14 cellular contexts compared by ENCODE assay signal in genomic region chrX:147846676-147847075, GRCh38.
DNase-seq lines count a peak whose midpoint lies in the region; ATAC-seq and TF ChIP-seq lines count a peak whose summit lies in the region.
"Had no signal": no experiment of that assay in that cellular context is flagged by ENCODE, and none has a peak within 500 bp of the region (broad histone marks: within the 10 kb centered on the region; RNA-seq: fewer than 3 reads in every experiment).

No MANE protein-coding gene starts in this region.

- H3K27me3 Mint-ChIP-seq in endodermal cell (ENCODE audit: insufficient read depth) (no peaks in the 10 kb centered on the region), mesothelial cell of epicardium (ENCODE audit: low read depth) (no peaks in the 10 kb centered on the region)
- H3K27me3 Mint-ChIP-seq: CD4-positive, alpha-beta memory T cell had no signal

- TF ChIP-seq CTCF in endodermal cell (conservative IDR thresholded peaks at IDR 0.05) = no peak
- no peak for TF ChIP-seq CTCF in mesothelial cell of epicardium (IDR thresholded peaks at IDR 0.05; ENCODE audit: unreplicated experiment)
- no peak for TF ChIP-seq CTCF in retinal pigment epithelial cell (conservative IDR thresholded peaks at IDR 0.05; ENCODE audit: low read depth, low read length)

- H3K4me1 ChIP-seq in endodermal cell (ENCODE audit: control insufficient read depth, insufficient read depth, low read length) = no peaks in the 10 kb centered on the region
- H3K4me1 ChIP-seq: A549, BE2C had no signal

- H3K9ac ChIP-seq in endodermal cell (ENCODE audit: extremely low read depth, low read length, poor library complexity, severe bottlenecking) = no peak overlapping the region

- no peak overlapping the region for H3K4me3 Mint-ChIP-seq in endodermal cell
- no peak overlapping the region for H3K4me3 Mint-ChIP-seq in mesothelial cell of epicardium
- H3K4me3 Mint-ChIP-seq: CD4-positive, alpha-beta memory T cell; HFFc6 had no signal

- ATAC-seq in GM18907 (IDR thresholded peaks at IDR 0.05; ENCODE audit: unreplicated experiment) (no peak), GM18498 (IDR thresholded peaks at IDR 0.05; ENCODE audit: unreplicated experiment) (no peak), Right ventricle myocardium inferior (no peak), GM19455 (IDR thresholded peaks at IDR 0.05; ENCODE audit: unreplicated experiment) (no peak)
- ATAC-seq: A549 had no signal

- H3K36me3 ChIP-seq in endodermal cell (ENCODE audit: control insufficient read depth, insufficient read depth, low read length) = no peaks in the 10 kb centered on the region
- H3K36me3 ChIP-seq: BE2C had no signal

- H3K27ac Mint-ChIP-seq in endodermal cell (no peak overlapping the region), mesothelial cell of epicardium (peak overlapping the region; percentile 57)
- H3K27ac Mint-ChIP-seq: CD4-positive, alpha-beta memory T cell; HFFc6 had no signal

- no peaks in the 10 kb centered on the region for H3K9me3 ChIP-seq in endodermal cell (ENCODE audit: control insufficient read depth, low read length)
- H3K9me3 ChIP-seq: A549, BE2C had no signal

- peaks cover 46% of the 10 kb centered on the region for H3K9me3 Mint-ChIP-seq in endodermal cell
- H3K9me3 Mint-ChIP-seq in mesothelial cell of epicardium = peaks cover 33% of the 10 kb centered on the region
- H3K9me3 Mint-ChIP-seq: CD4-positive, alpha-beta memory T cell; HFFc6 had no signal

- 73% methylated on average over 2 of the region's 3 CpGs; no CpG with 5 or more reads in 1 of the 2 experiments for WGBS in endodermal cell (ENCODE audit: insufficient coverage in 1 of 2, insufficient read length in 1 of 2), 2 experiments

- H3K36me3 Mint-ChIP-seq in endodermal cell (ENCODE audit: low read depth) (no peaks in the 10 kb centered on the region), mesothelial cell of epicardium (peaks cover 2% of the 10 kb centered on the region)
- H3K36me3 Mint-ChIP-seq: CD4-positive, alpha-beta memory T cell had no signal

- no peaks in the 10 kb centered on the region for H3K4me1 Mint-ChIP-seq in endodermal cell
- peaks cover 33% of the 10 kb centered on the region for H3K4me1 Mint-ChIP-seq in mesothelial cell of epicardium
- H3K4me1 Mint-ChIP-seq: CD4-positive, alpha-beta memory T cell had no signal

- H3K4me3 ChIP-seq in endodermal cell (ENCODE audit: low read length) = no peak overlapping the region
- H3K4me3 ChIP-seq in retinal pigment epithelial cell (ENCODE audit: low read length) = no peak overlapping the region
- H3K4me3 ChIP-seq: A549 had no signal

- intact Hi-C loops in Right ventricle myocardium inferior (cut with DNase I) = no loop called here

- H3K27me3 ChIP-seq in endodermal cell (ENCODE audit: control insufficient read depth, insufficient read depth, low read length, poor library complexity, severe bottlenecking) = no peaks in the 10 kb centered on the region
- H3K27me3 ChIP-seq: BE2C had no signal

- no peak for DNase-seq in endodermal cell
- DNase-seq in mesothelial cell of epicardium (ENCODE audit: low spot score in 2 of 2, unreplicated experiment in 2 of 2) = no peak
- peak; percentile 37 for DNase-seq in retinal pigment epithelial cell (ENCODE audit: low read depth)
- no peak for DNase-seq in Right ventricle myocardium inferior (ENCODE audit: missing footprints)
- DNase-seq: BE2C; CD4-positive, alpha-beta memory T cell; DMS79; HCEC 1CT; HFFc6 had no signal

- H3K27ac ChIP-seq in endodermal cell (ENCODE audit: low read depth, low read length) = peak overlapping the region; percentile 41
- H3K27ac ChIP-seq: A549, C4-2B had no signal
